Comparison of ENCODE assay signal across 1 cellular context in the genomic region with DNA sequence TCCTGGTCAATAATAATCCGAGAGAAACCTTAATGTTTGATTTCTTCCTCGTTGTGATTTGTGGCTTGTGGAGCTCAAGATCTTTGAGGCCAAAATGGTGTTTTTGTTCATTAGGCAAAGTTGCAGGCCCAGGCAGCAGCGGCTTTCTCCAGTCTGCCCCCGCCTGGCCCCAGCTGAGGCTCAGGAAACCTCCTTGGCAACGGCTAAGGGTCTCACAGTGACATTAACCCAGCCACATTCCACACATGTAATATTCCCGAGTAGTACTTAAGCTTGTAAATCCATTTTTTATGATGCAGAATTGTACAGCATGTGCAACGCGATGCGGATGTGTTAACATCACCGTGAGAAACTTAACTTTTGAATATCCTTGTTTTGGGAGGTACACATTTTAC.
TF ChIP-seq lines count a peak whose summit lies in the region.

No MANE protein-coding gene starts in this region.

TF ChIP-seq in GM12878, 131 proteins besides CTCF, POLR2A, EP300 and RAD21 (continued from another document):
- TF ChIP-seq ATF2 (IDR thresholded peaks at IDR 0.05; ENCODE audit: low read length), result peak; percentile 14; the same call in 1 of the 2 replicates
- no peak for TF ChIP-seq KLF5 (IDR thresholded peaks at IDR 0.05; ENCODE audit: partially characterized antibody)
- no peak for TF ChIP-seq NR2C2 (IDR thresholded peaks at IDR 0.05; ENCODE audit: borderline replicate concordance, control insufficient read depth, insufficient read length, low read depth)
- TF ChIP-seq ZBTB4 (CRISPR knock-in tag; IDR thresholded peaks at IDR 0.05), result no peak
- TF ChIP-seq RUNX3 (IDR thresholded peaks at IDR 0.05; ENCODE audit: low read length), result peak; percentile 8; the same call in 1 of the 2 replicates
- no peak for TF ChIP-seq CBX5 (IDR thresholded peaks at IDR 0.05; ENCODE audit: low read depth)
- TF ChIP-seq, protein P1, sequence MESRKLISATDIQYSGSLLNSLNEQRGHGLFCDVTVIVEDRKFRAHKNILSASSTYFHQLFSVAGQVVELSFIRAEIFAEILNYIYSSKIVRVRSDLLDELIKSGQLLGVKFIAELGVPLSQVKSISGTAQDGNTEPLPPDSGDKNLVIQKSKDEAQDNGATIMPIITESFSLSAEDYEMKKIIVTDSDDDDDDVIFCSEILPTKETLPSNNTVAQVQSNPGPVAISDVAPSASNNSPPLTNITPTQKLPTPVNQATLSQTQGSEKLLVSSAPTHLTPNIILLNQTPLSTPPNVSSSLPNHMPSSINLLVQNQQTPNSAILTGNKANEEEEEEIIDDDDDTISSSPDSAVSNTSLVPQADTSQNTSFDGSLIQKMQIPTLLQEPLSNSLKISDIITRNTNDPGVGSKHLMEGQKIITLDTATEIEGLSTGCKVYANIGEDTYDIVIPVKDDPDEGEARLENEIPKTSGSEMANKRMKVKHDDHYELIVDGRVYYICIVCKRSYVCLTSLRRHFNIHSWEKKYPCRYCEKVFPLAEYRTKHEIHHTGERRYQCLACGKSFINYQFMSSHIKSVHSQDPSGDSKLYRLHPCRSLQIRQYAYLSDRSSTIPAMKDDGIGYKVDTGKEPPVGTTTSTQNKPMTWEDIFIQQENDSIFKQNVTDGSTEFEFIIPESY (IDR thresholded peaks at IDR 0.05), result no peak
- TF ChIP-seq, protein P2, sequence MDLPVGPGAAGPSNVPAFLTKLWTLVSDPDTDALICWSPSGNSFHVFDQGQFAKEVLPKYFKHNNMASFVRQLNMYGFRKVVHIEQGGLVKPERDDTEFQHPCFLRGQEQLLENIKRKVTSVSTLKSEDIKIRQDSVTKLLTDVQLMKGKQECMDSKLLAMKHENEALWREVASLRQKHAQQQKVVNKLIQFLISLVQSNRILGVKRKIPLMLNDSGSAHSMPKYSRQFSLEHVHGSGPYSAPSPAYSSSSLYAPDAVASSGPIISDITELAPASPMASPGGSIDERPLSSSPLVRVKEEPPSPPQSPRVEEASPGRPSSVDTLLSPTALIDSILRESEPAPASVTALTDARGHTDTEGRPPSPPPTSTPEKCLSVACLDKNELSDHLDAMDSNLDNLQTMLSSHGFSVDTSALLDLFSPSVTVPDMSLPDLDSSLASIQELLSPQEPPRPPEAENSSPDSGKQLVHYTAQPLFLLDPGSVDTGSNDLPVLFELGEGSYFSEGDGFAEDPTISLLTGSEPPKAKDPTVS (IDR thresholded peaks at IDR 0.05; ENCODE audit: low read depth, low read length), result no peak
- TF ChIP-seq, protein P3, sequence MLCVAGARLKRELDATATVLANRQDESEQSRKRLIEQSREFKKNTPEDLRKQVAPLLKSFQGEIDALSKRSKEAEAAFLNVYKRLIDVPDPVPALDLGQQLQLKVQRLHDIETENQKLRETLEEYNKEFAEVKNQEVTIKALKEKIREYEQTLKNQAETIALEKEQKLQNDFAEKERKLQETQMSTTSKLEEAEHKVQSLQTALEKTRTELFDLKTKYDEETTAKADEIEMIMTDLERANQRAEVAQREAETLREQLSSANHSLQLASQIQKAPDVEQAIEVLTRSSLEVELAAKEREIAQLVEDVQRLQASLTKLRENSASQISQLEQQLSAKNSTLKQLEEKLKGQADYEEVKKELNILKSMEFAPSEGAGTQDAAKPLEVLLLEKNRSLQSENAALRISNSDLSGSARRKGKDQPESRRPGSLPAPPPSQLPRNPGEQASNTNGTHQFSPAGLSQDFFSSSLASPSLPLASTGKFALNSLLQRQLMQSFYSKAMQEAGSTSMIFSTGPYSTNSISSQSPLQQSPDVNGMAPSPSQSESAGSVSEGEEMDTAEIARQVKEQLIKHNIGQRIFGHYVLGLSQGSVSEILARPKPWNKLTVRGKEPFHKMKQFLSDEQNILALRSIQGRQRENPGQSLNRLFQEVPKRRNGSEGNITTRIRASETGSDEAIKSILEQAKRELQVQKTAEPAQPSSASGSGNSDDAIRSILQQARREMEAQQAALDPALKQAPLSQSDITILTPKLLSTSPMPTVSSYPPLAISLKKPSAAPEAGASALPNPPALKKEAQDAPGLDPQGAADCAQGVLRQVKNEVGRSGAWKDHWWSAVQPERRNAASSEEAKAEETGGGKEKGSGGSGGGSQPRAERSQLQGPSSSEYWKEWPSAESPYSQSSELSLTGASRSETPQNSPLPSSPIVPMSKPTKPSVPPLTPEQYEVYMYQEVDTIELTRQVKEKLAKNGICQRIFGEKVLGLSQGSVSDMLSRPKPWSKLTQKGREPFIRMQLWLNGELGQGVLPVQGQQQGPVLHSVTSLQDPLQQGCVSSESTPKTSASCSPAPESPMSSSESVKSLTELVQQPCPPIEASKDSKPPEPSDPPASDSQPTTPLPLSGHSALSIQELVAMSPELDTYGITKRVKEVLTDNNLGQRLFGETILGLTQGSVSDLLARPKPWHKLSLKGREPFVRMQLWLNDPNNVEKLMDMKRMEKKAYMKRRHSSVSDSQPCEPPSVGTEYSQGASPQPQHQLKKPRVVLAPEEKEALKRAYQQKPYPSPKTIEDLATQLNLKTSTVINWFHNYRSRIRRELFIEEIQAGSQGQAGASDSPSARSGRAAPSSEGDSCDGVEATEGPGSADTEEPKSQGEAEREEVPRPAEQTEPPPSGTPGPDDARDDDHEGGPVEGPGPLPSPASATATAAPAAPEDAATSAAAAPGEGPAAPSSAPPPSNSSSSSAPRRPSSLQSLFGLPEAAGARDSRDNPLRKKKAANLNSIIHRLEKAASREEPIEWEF (IDR thresholded peaks at IDR 0.05; ENCODE audit: insufficient replicate concordance, low read depth, low read length), result no peak
- no peak for TF ChIP-seq PAX5 (IDR thresholded peaks at IDR 0.05; ENCODE audit: borderline replicate concordance, low read depth, low read length)
- TF ChIP-seq, protein P4, sequence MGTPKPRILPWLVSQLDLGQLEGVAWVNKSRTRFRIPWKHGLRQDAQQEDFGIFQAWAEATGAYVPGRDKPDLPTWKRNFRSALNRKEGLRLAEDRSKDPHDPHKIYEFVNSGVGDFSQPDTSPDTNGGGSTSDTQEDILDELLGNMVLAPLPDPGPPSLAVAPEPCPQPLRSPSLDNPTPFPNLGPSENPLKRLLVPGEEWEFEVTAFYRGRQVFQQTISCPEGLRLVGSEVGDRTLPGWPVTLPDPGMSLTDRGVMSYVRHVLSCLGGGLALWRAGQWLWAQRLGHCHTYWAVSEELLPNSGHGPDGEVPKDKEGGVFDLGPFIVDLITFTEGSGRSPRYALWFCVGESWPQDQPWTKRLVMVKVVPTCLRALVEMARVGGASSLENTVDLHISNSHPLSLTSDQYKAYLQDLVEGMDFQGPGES (IDR thresholded peaks at IDR 0.05), result no peak
- TF ChIP-seq IKZF1 (conservative IDR thresholded peaks at IDR 0.05), result no peak
- 0 out of 2 replicates have a peak, but pooled peaks have one; percentile 58 for TF ChIP-seq TAF1 (IDR thresholded peaks at IDR 0.05; ENCODE audit: borderline replicate concordance, low read depth, low read length)
- TF ChIP-seq PAX8 (IDR thresholded peaks at IDR 0.05), result no peak
- TF ChIP-seq ZNF592 (IDR thresholded peaks at IDR 0.05), result no peak
- TF ChIP-seq SIX5 (IDR thresholded peaks at IDR 0.05; ENCODE audit: low read depth, low read length, severe bottlenecking), result no peak
